ENCODE assay signal across 13 cellular contexts in genomic region chrX:133923113-133923512, GRCh38.
DNase-seq lines count a peak whose midpoint lies in the region; ATAC-seq and TF ChIP-seq lines count a peak whose summit lies in the region.
"Had no signal": no experiment of that assay in that cellular context is flagged by ENCODE, and none has a peak within 500 bp of the region (broad histone marks: within the 10 kb centered on the region; RNA-seq: fewer than 3 reads in every experiment).

No MANE protein-coding gene starts in this region.

- H3K4me3 ChIP-seq in lower lobe of right lung, result no peak overlapping the region
- H3K4me3 ChIP-seq: body of pancreas, GM23338, transverse colon had no signal

- no peaks in the 10 kb centered on the region for H3K36me3 ChIP-seq in lower lobe of right lung
- H3K36me3 ChIP-seq: transverse colon had no signal

- no peak for TF ChIP-seq CTCF in GM10248 (IDR thresholded peaks at IDR 0.05; ENCODE audit: control extremely low read depth, extremely low read depth, low read depth, missing control alignments)
- no peak for TF ChIP-seq CTCF in lower lobe of right lung (IDR thresholded peaks at IDR 0.05)

- no peaks in the 10 kb centered on the region for H3K27me3 ChIP-seq in lower lobe of right lung (ENCODE audit: low read depth)
- H3K27me3 ChIP-seq: body of pancreas, transverse colon had no signal

- DNase-seq in GM10248 (ENCODE audit: extremely low spot score), result peak; percentile 11
- peak; percentile 28 for DNase-seq in RPMI7951 (ENCODE audit: low read depth)
- peak; percentile 11 for DNase-seq in iris pigment epithelial cell (ENCODE audit: low read depth)
- no peak for DNase-seq in NCI-H2107 treated with DMSO at 0.1 percent for 48 hours (lab: John Stamatoyannopoulos, UW; ENCODE audit: unreplicated experiment)
- no peak for DNase-seq in occipital lobe (lab: John Stamatoyannopoulos, UW)
- DNase-seq in lower lobe of right lung, result no peak
- no peak for DNase-seq in HEK293T (ENCODE audit: extremely low spot score)
- DNase-seq: body of pancreas, DMS79, NCI-H1105 treated with DMSO at 0.1 percent for 48 hours, transverse colon had no signal

- POLR2A ChIA-PET in GM10248 (lab: Yijun Ruan, JAX) (no interaction called here), HEK293T (lab: Yijun Ruan, JAX) (no interaction called here)

- CTCF ChIA-PET in GM10248 (lab: Yijun Ruan, JAX) (interaction anchor here (1.1 to 2.5 kb wide), 4 partner anchors 9 to 130 kb away, joined by 3 to 27 read pairs (median 4); no protein-coding TSS in a partner anchor), HEK293T (lab: Yijun Ruan, JAX) (interaction anchor here (0.6 to 2.0 kb wide), 6 partner anchors 9 to 217 kb away, joined by 3 to 7 read pairs (median 5); no protein-coding TSS in a partner anchor)

- ATAC-seq in GM21576 (IDR thresholded peaks at IDR 0.05; ENCODE audit: unreplicated experiment) (peak; percentile 67), lower lobe of right lung (no peak)
- ATAC-seq: body of pancreas, GM23338 had no signal

- no peak overlapping the region for H3K27ac ChIP-seq in lower lobe of right lung
- H3K27ac ChIP-seq: body of pancreas, transverse colon had no signal

- no peaks in the 10 kb centered on the region for H3K4me1 ChIP-seq in lower lobe of right lung
- H3K4me1 ChIP-seq: body of pancreas, transverse colon had no signal

- no peaks in the 10 kb centered on the region for H3K9me3 ChIP-seq in lower lobe of right lung
- H3K9me3 ChIP-seq: body of pancreas, transverse colon had no signal

- intact Hi-C loops in lower lobe of right lung (cut with DNase I), result no loop called here

TF ChIP-seq in HEK293T, 16 proteins besides CTCF, POLR2A, EP300 and RAD21:
- no peak for TF ChIP-seq SP1 (IDR thresholded peaks at IDR 0.05)
- TF ChIP-seq FOXK2 (IDR thresholded peaks at IDR 0.05), result no peak
- TF ChIP-seq FOXM1 (IDR thresholded peaks at IDR 0.05; ENCODE audit: borderline replicate concordance), result no peak
- no peak for TF ChIP-seq TARDBP (IDR thresholded peaks at IDR 0.05)
- no peak for TF ChIP-seq BHLHE40 (IDR thresholded peaks at IDR 0.05; ENCODE audit: borderline replicate concordance)
- no peak for TF ChIP-seq ARNT (IDR thresholded peaks at IDR 0.05)
- no peak for TF ChIP-seq ZNF384 (IDR thresholded peaks at IDR 0.05)
- no peak for TF ChIP-seq NFRKB (IDR thresholded peaks at IDR 0.05)
- TF ChIP-seq FOXA1 (IDR thresholded peaks at IDR 0.05), result no peak
- TF ChIP-seq LEF1 (IDR thresholded peaks at IDR 0.05; ENCODE audit: borderline replicate concordance), result no peak

Comparison
In these comparisons a context has a peak if more than half of its experiments do, and no peak if none do; other contexts are left out.
1. DNase-seq: peak in GM10248 (single experiment), RPMI7951 (single experiment) and iris pigment epithelial cell (single experiment); none in NCI-H2107 treated with DMSO at 0.1 percent for 48 hours (single experiment), occipital lobe (single experiment), lower lobe of right lung (single experiment) and HEK293T (single experiment).